8 cellular contexts compared by ENCODE assay signal in the genomic region with DNA sequence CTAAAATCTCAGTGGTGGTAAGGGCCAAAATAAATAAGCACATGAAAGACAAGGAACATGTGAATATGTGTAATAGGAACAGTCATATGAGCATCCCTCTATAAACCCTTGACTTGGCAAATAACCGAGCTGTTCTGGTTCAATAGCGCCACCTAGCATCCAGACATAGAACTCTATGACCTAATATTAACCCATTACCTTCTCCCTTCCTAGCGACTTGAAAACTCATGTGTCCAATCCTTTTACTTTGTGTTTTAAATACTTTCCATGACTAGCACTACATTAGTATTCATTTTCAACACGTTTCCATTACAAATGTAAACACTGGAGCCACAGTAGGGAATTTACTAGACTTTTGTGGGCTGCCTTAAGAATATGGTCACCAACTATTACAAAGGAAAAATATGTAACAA.
DNase-seq lines count a peak whose midpoint lies in the region; ATAC-seq, FAIRE-seq and TF ChIP-seq lines count a peak whose summit lies in the region.

No MANE protein-coding gene starts in this region.

- no TSS peak for BruUV-seq in PC-3 (replicated peaks; lab: Mats Ljungman, UMichigan)

- H3K4me3 ChIP-seq in PC-3 (ENCODE audit: low read length), result no peak overlapping the region
- H3K4me3 ChIP-seq in neural cell (ENCODE audit: low read length), result no peak overlapping the region

- POLR2A ChIA-PET in PC-3 (lab: Charles Lee; ENCODE audit: unreplicated experiment), result no interaction called here

- H3K4me1 Mint-ChIP-seq in chondrocyte (ENCODE audit: low read depth), result peaks cover 45% of the 10 kb centered on the region
- peaks cover 36% of the 10 kb centered on the region for H3K4me1 Mint-ChIP-seq in activated CD8-positive, alpha-beta memory T cell treated with anti-CD3 and anti-CD28 coated beads, Interleukin-2, amount 10 ng/mL, durations not matched to agents 7 days and 5 days

- H4K20me1 ChIP-seq in PC-3 (ENCODE audit: low read length) (no peaks in the 10 kb centered on the region), neural cell (ENCODE audit: insufficient read depth) (no peaks in the 10 kb centered on the region)

- DNase-seq in Caki2 (ENCODE audit: low read depth) (peak; percentile 27), HTR-8/SVneo (ENCODE audit: insufficient read length, low spot score) (peak; percentile 33), PC-3 (peak; percentile 82), chondrocyte (ENCODE audit: low spot score) (no peak), caudate nucleus (lab: John Stamatoyannopoulos, UW) (no peak), DMS114 treated with DMSO at 0.1 percent for 48 hours (lab: John Stamatoyannopoulos, UW; ENCODE audit: unreplicated experiment) (no peak)
- DNase-seq in activated CD8-positive, alpha-beta memory T cell treated with anti-CD3 and anti-CD28 coated beads, Interleukin-2, amount 10 ng/mL, durations not matched to agents 7 days and 5 days, result no peak

- H3K36me3 ChIP-seq in PC-3 (ENCODE audit: low read depth, low read length), result no peaks in the 10 kb centered on the region
- no peaks in the 10 kb centered on the region for H3K36me3 ChIP-seq in neural cell (ENCODE audit: insufficient read depth, low read length)

- TF ChIP-seq RAD21 in neural cell (conservative IDR thresholded peaks at IDR 0.05), result peak; percentile 69

- H3K36me3 Mint-ChIP-seq in chondrocyte (ENCODE audit: low read depth), result peaks cover 14% of the 10 kb centered on the region
- H3K36me3 Mint-ChIP-seq in activated CD8-positive, alpha-beta memory T cell treated with anti-CD3 and anti-CD28 coated beads, Interleukin-2, amount 10 ng/mL, durations not matched to agents 7 days and 5 days, result peaks cover 38% of the 10 kb centered on the region

- no peaks in the 10 kb centered on the region for H3K9me2 ChIP-seq in PC-3 (replicated peaks; ENCODE audit: low read length)
- H3K9me2 ChIP-seq in neural cell (ENCODE audit: insufficient read depth, low read length), result no peaks in the 10 kb centered on the region

- H3K9ac ChIP-seq in PC-3 (ENCODE audit: low read length), result no peak overlapping the region
- no peak overlapping the region for H3K9ac ChIP-seq in neural cell (ENCODE audit: low read length)

- H3K27ac Mint-ChIP-seq in chondrocyte (ENCODE audit: unreplicated experiment), result peak overlapping the region; percentile 85
- no peak overlapping the region for H3K27ac Mint-ChIP-seq in activated CD8-positive, alpha-beta memory T cell treated with anti-CD3 and anti-CD28 coated beads, Interleukin-2, amount 10 ng/mL, durations not matched to agents 7 days and 5 days

- CTCF ChIA-PET in PC-3 (lab: Charles Lee), result interaction anchor here (0.9 kb wide), 1 partner anchor 449 kb away, joined by 3 read pairs; no protein-coding TSS in a partner anchor
- CTCF ChIA-PET in activated CD8-positive, alpha-beta memory T cell treated with anti-CD3 and anti-CD28 coated beads, Interleukin-2, amount 10 ng/mL, durations not matched to agents 7 days and 5 days (lab: Charles Lee), result interaction anchor here (0.7 to 11.6 kb wide), 18 partner anchors 9 to 508 kb away, joined by 3 to 172 read pairs (median 4); a partner anchor contains a TSS

- H2AFZ ChIP-seq in PC-3 (ENCODE audit: low read length) (no peak overlapping the region), neural cell (ENCODE audit: low read depth, low read length) (no peak overlapping the region)

- ATAC-seq in PC-3, result peak; percentile 71
- no peak for ATAC-seq in activated CD8-positive, alpha-beta memory T cell treated with anti-CD3 and anti-CD28 coated beads, Interleukin-2, amount 10 ng/mL, durations not matched to agents 7 days and 5 days

- no peaks in the 10 kb centered on the region for H3K27me3 Mint-ChIP-seq in chondrocyte (ENCODE audit: low read depth)
- no peaks in the 10 kb centered on the region for H3K27me3 Mint-ChIP-seq in activated CD8-positive, alpha-beta memory T cell treated with anti-CD3 and anti-CD28 coated beads, Interleukin-2, amount 10 ng/mL, durations not matched to agents 7 days and 5 days

- FAIRE-seq in HTR-8/SVneo (lab: Jason Lieb, UNC), result no peak

- H3K27me3 ChIP-seq in PC-3 (ENCODE audit: low read length) (no peaks in the 10 kb centered on the region), neural cell (ENCODE audit: insufficient read depth, low read depth, low read length) (no peaks in the 10 kb centered on the region)

- H3F3A ChIP-seq in PC-3 (ENCODE audit: low read length, unreplicated experiment), result no peaks in the 10 kb centered on the region
- H3F3A ChIP-seq in neural cell (ENCODE audit: insufficient read depth, low read length, poor library complexity, severe bottlenecking), result no peaks in the 10 kb centered on the region

- 0 out of 2 replicates have a peak overlapping the region, but pooled peaks have one; percentile 7 for H3K27ac ChIP-seq in PC-3 (ENCODE audit: low read length)
- no peak overlapping the region for H3K27ac ChIP-seq in neural cell (ENCODE audit: low read length)
- no peak overlapping the region for H3K27ac ChIP-seq in caudate nucleus (ENCODE audit: low read depth, low read length)

- H3K4me3 Mint-ChIP-seq in chondrocyte (ENCODE audit: unreplicated experiment), result no peak overlapping the region
- H3K4me3 Mint-ChIP-seq in activated CD8-positive, alpha-beta memory T cell treated with anti-CD3 and anti-CD28 coated beads, Interleukin-2, amount 10 ng/mL, durations not matched to agents 7 days and 5 days, result no peak overlapping the region

- peaks cover 17% of the 10 kb centered on the region for H3K4me1 ChIP-seq in PC-3 (ENCODE audit: insufficient read depth, low read length)

- H3K4me2 ChIP-seq in PC-3 (ENCODE audit: low read length) (no peak overlapping the region), neural cell (ENCODE audit: low read length) (no peak overlapping the region)

- H3K9me3 ChIP-seq in PC-3 (ENCODE audit: low read length) (no peaks in the 10 kb centered on the region), neural cell (ENCODE audit: low read length) (no peaks in the 10 kb centered on the region)

- TF ChIP-seq CTCF in PC-3 (conservative IDR thresholded peaks at IDR 0.05; ENCODE audit: low read depth, low read length) (peak; percentile 85), chondrocyte (IDR thresholded peaks at IDR 0.05) (peak; percentile 95), neural cell (IDR thresholded peaks at IDR 0.05; ENCODE audit: poor library complexity, severe bottlenecking) (peak; percentile 70)

- intact Hi-C loops in PC-3 (cut with micrococcal nuclease), result loop anchor here (1.0 to 5.0 kb wide), 4 partner anchors 54 to 448 kb away; no protein-coding TSS in a partner anchor

- no peaks in the 10 kb centered on the region for H3K9me3 Mint-ChIP-seq in chondrocyte (ENCODE audit: low read depth)
- H3K9me3 Mint-ChIP-seq in activated CD8-positive, alpha-beta memory T cell treated with anti-CD3 and anti-CD28 coated beads, Interleukin-2, amount 10 ng/mL, durations not matched to agents 7 days and 5 days (ENCODE audit: low read depth), result peaks cover 5% of the 10 kb centered on the region

- in situ Hi-C loops in Caki2 (cut with HindIII; ENCODE audit: low pct_unique_long_range_greater_than_20kb, low sequenced_read_pairs), result loop anchor here (25.0 kb wide), 1 partner anchor 486 kb away; no protein-coding TSS in a partner anchor

- H3K79me2 ChIP-seq in PC-3 (ENCODE audit: low read length), result no peaks in the 10 kb centered on the region
- H3K79me2 ChIP-seq in neural cell (replicated peaks; ENCODE audit: insufficient read depth, low read length), result no peaks in the 10 kb centered on the region

- no peak for TF ChIP-seq EP300 in neural cell (conservative IDR thresholded peaks at IDR 0.05; ENCODE audit: poor library complexity, severe bottlenecking)

TF ChIP-seq in neural cell, 6 proteins besides CTCF, POLR2A, EP300 and RAD21:
- peak; percentile 64 for TF ChIP-seq SMC3 (conservative IDR thresholded peaks at IDR 0.05; ENCODE audit: poor library complexity)
- TF ChIP-seq, protein P1, sequence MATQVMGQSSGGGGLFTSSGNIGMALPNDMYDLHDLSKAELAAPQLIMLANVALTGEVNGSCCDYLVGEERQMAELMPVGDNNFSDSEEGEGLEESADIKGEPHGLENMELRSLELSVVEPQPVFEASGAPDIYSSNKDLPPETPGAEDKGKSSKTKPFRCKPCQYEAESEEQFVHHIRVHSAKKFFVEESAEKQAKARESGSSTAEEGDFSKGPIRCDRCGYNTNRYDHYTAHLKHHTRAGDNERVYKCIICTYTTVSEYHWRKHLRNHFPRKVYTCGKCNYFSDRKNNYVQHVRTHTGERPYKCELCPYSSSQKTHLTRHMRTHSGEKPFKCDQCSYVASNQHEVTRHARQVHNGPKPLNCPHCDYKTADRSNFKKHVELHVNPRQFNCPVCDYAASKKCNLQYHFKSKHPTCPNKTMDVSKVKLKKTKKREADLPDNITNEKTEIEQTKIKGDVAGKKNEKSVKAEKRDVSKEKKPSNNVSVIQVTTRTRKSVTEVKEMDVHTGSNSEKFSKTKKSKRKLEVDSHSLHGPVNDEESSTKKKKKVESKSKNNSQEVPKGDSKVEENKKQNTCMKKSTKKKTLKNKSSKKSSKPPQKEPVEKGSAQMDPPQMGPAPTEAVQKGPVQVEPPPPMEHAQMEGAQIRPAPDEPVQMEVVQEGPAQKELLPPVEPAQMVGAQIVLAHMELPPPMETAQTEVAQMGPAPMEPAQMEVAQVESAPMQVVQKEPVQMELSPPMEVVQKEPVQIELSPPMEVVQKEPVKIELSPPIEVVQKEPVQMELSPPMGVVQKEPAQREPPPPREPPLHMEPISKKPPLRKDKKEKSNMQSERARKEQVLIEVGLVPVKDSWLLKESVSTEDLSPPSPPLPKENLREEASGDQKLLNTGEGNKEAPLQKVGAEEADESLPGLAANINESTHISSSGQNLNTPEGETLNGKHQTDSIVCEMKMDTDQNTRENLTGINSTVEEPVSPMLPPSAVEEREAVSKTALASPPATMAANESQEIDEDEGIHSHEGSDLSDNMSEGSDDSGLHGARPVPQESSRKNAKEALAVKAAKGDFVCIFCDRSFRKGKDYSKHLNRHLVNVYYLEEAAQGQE (IDR thresholded peaks at IDR 0.05; ENCODE audit: borderline replicate concordance), result no peak

Comparison
In these comparisons a context has a peak if more than half of its experiments do, and no peak if none do; other contexts are left out.
1. DNase-seq: peak in Caki2 (single experiment), HTR-8/SVneo (single experiment) and PC-3 (single experiment); none in chondrocyte (single experiment), caudate nucleus (0 of 61), DMS114 treated with DMSO at 0.1 percent for 48 hours (single experiment) and activated CD8-positive, alpha-beta memory T cell treated with anti-CD3 and anti-CD28 coated beads, Interleukin-2, amount 10 ng/mL, durations not matched to agents 7 days and 5 days (single experiment).
2. Peak in every context shown above with its lines, with median percentiles within 50 percentile points of each other: CTCF ChIP-seq.